In genomic region chr1:206047271-206047670, GRCh38 we compare ENCODE assay signal across 23 cellular contexts. TPM values are rescaled to one million over a fixed set of nuclear protein-coding genes. Genes with fewer than 3 reads are reported as not detected.
"Had no signal": no experiment of that assay in that cellular context is flagged by ENCODE, and none has a peak within 500 bp of the region (broad histone marks: within the 10 kb centered on the region; RNA-seq: fewer than 3 reads in every experiment).

No MANE protein-coding gene starts in this region.

- DNase-seq: activated CD4-positive, alpha-beta T cell treated with anti-CD3 and anti-CD28 coated beads, Interleukin-2, amount 50 U/mL, for 1 hour; activated CD4-positive, CD25-positive, alpha-beta regulatory T cell treated with anti-CD3 and anti-CD28 coated beads, Interleukin-2, amount 50 U/mL, for 72 hours; activated CD8-positive, alpha-beta memory T cell treated with anti-CD3 and anti-CD28 coated beads for 24 hours; activated CD8-positive, alpha-beta memory T cell treated with anti-CD3 and anti-CD28 coated beads, Interleukin-2, amount 50 U/mL, for 48 hours; activated effector memory CD4-positive, alpha-beta T cell treated with Interleukin-2 at 50 U/mL for 16 hours; activated naive CD4-positive, alpha-beta T cell treated with anti-CD3 and anti-CD28 coated beads, Interleukin-2, amount 10 ng/mL, durations not matched to agents 7 days and 5 days; activated naive CD8-positive, alpha-beta T cell treated with anti-CD3 and anti-CD28 coated beads, Interleukin-2, amount 50 U/mL, for 24 hours; activated T-cell treated with anti-CD3 and anti-CD28 coated beads, Interleukin-2, amount 50 U/mL, for 48 hours; anterior cingulate cortex; caudate nucleus; endodermal cell; lower lobe of right lung; stimulated activated CD4-positive, alpha-beta T cell treated with anti-CD3 and anti-CD28 coated beads, Interleukin-4, amount 100 ng/mL, for 1 hour; T-helper 9 cell; testis had no signal

- H3K27me3 ChIP-seq: testis had no signal

- H3K36me3 ChIP-seq: lower lobe of right lung had no signal

- H3K27ac Mint-ChIP-seq: activated naive CD4-positive, alpha-beta T cell treated with anti-CD3 and anti-CD28 coated beads, Interleukin-2, amount 10 ng/mL, durations not matched to agents 7 days and 5 days; activated naive CD8-positive, alpha-beta T cell treated with anti-CD3 and anti-CD28 coated beads, Interleukin-2, amount 50 U/mL, for 24 hours; brain; endodermal cell; nephron; type B pancreatic cell had no signal

- H3K4me3 ChIP-seq: lower lobe of right lung, smooth muscle cell, testis had no signal

- H3K4me1 Mint-ChIP-seq: brain, nephron had no signal

- FAIRE-seq: frontal cortex, keratinocyte had no signal

- H3K9me3 ChIP-seq: lower lobe of right lung, testis had no signal

- H3K4me1 ChIP-seq: testis had no signal

- H3K4me3 Mint-ChIP-seq: activated naive CD4-positive, alpha-beta T cell treated with anti-CD3 and anti-CD28 coated beads, Interleukin-2, amount 10 ng/mL, durations not matched to agents 7 days and 5 days; activated naive CD8-positive, alpha-beta T cell treated with anti-CD3 and anti-CD28 coated beads, Interleukin-2, amount 50 U/mL, for 24 hours; brain; endodermal cell; nephron; type B pancreatic cell had no signal

- H3K4me2 ChIP-seq: smooth muscle cell had no signal

- H3K27me3 Mint-ChIP-seq: type B pancreatic cell had no signal

- H3K27ac ChIP-seq: epithelial cell of prostate, lower lobe of right lung, testis had no signal

- H3K9me3 Mint-ChIP-seq: activated naive CD4-positive, alpha-beta T cell treated with anti-CD3 and anti-CD28 coated beads, Interleukin-2, amount 10 ng/mL, durations not matched to agents 7 days and 5 days; activated naive CD8-positive, alpha-beta T cell treated with anti-CD3 and anti-CD28 coated beads, Interleukin-2, amount 50 U/mL, for 24 hours; endodermal cell; nephron; type B pancreatic cell had no signal

- ATAC-seq: activated naive CD8-positive, alpha-beta T cell treated with anti-CD3 and anti-CD28 coated beads, Interleukin-2, amount 50 U/mL, for 24 hours; lower lobe of right lung; sciatic nerve had no signal

RNA-seq across cellular contexts. Expression of gene RHEX, which starts 5.7 kb away (rescaled TPM):
- total RNA-seq: endodermal cell, smooth muscle cell had no signal
- polyA plus RNA-seq: keratinocyte, smooth muscle cell had no signal

RNA-seq across cellular contexts. Expression of gene CTSE, which starts 23.6 kb away (rescaled TPM):
- total RNA-seq: frontal cortex, smooth muscle cell had no signal
- polyA plus RNA-seq: smooth muscle cell had no signal

RNA-seq across cellular contexts. Expression of gene RAB7B, which starts 44.1 kb away (rescaled TPM):
- total RNA-seq: endodermal cell had no signal
